ENCODE assay signal across 12 cellular contexts in genomic region chr1:224223819-224224714, GRCh38. TPM values are rescaled to one million over a fixed set of nuclear protein-coding genes. Genes with fewer than 3 reads are reported as not detected.
DNase-seq lines count a peak whose midpoint lies in the region; ATAC-seq and TF ChIP-seq lines count a peak whose summit lies in the region.
"Had no signal": no experiment of that assay in that cellular context is flagged by ENCODE, and none has a peak within 500 bp of the region (broad histone marks: within the 10 kb centered on the region; RNA-seq: fewer than 3 reads in every experiment).

No MANE protein-coding gene starts in this region.

- peaks cover 0 to 19% (median 7%) of the 10 kb centered on the region in 3 donors for H3K4me1 ChIP-seq in gastroesophageal sphincter
- H3K4me1 ChIP-seq: BLaER1 had no signal

- peaks cover 0 to 7% of the 10 kb centered on the region in 2 donors for H3K36me3 Mint-ChIP-seq in activated T-cell treated with anti-CD3 and anti-CD28 coated beads, Interleukin-2, amount 50 U/mL, for 72 hours (ENCODE audit: insufficient read depth in 2 of 2)

- no peak for TF ChIP-seq EP300 in gastroesophageal sphincter (IDR thresholded peaks at IDR 0.05)

- no peak for ATAC-seq in activated T-cell treated with anti-CD3 and anti-CD28 coated beads, Interleukin-2, amount 50 U/mL, for 72 hours (replicated peaks in 1 of 2)
- peak; percentile 66 for ATAC-seq in gastroesophageal sphincter
- no peak for ATAC-seq in HG03442 (IDR thresholded peaks at IDR 0.05; ENCODE audit: unreplicated experiment)
- ATAC-seq in HG03354 (IDR thresholded peaks at IDR 0.05; ENCODE audit: poor library complexity, severe bottlenecking, unreplicated experiment): no peak

- WGBS in gastroesophageal sphincter (ENCODE audit: low coverage in 1 of 2), 2 donors: 39 to 45% methylated on average over 12 of the region's 12 CpGs

- TF ChIP-seq POLR2A in gastroesophageal sphincter (IDR thresholded peaks at IDR 0.05): no peak

- H3K27ac Mint-ChIP-seq in activated T-cell treated with anti-CD3 and anti-CD28 coated beads, Interleukin-2, amount 50 U/mL, for 72 hours: peak overlapping the region; percentile 16
- H3K27ac Mint-ChIP-seq: activated naive CD8-positive, alpha-beta T cell treated with anti-CD3 and anti-CD28 coated beads, Interleukin-2, amount 10 ng/mL, durations not matched to agents 7 days and 5 days had no signal

- no peak for DNase-seq in activated T-cell treated with anti-CD3 and anti-CD28 coated beads, Interleukin-2, amount 50 U/mL, for 72 hours
- DNase-seq in activated T-cell treated with anti-CD3 and anti-CD28 coated beads, Interleukin-2, amount 50 U/mL, for 48 hours: no peak
- DNase-seq in stromal cell of bone marrow (ENCODE audit: low read depth) (peak; percentile 50), NCI-H187 (lab: John Stamatoyannopoulos, UW) (no peak)
- DNase-seq: activated naive CD8-positive, alpha-beta T cell treated with anti-CD3 and anti-CD28 coated beads, Interleukin-2, amount 10 ng/mL, durations not matched to agents 7 days and 5 days; NCI-H2107; stimulated activated CD4-positive, alpha-beta T cell treated with anti-CD3 and anti-CD28 coated beads, Interleukin-2, amount 100 ng/mL, for 48 hours had no signal

- H3K27ac ChIP-seq in gastroesophageal sphincter: peak overlapping the region; percentile 57 to 74 (median 70)
- H3K27ac ChIP-seq: BLaER1 had no signal

- no peaks in the 10 kb centered on the region for H3K27me3 ChIP-seq in gastroesophageal sphincter
- H3K27me3 ChIP-seq: BLaER1 had no signal

- H3K27me3 Mint-ChIP-seq in activated T-cell treated with anti-CD3 and anti-CD28 coated beads, Interleukin-2, amount 50 U/mL, for 72 hours (ENCODE audit: low read depth): no peaks in the 10 kb centered on the region

- TF ChIP-seq CTCF in WI38 (IDR thresholded peaks at IDR 0.05; ENCODE audit: low read depth, low read length) (no peak), gastroesophageal sphincter (IDR thresholded peaks at IDR 0.05) (no peak)

- no peaks in the 10 kb centered on the region for H3K9me3 ChIP-seq in gastroesophageal sphincter
- H3K9me3 ChIP-seq: BLaER1 had no signal

- H3K36me3 ChIP-seq in gastroesophageal sphincter: peaks cover 0 to 28% of the 10 kb centered on the region in 2 donors

- no peak overlapping the region for H3K4me3 Mint-ChIP-seq in activated T-cell treated with anti-CD3 and anti-CD28 coated beads, Interleukin-2, amount 50 U/mL, for 72 hours
- H3K4me3 Mint-ChIP-seq: activated naive CD8-positive, alpha-beta T cell treated with anti-CD3 and anti-CD28 coated beads, Interleukin-2, amount 10 ng/mL, durations not matched to agents 7 days and 5 days had no signal

- H3K4me3 ChIP-seq in WI38 (ENCODE audit: low read depth, low read length): 0 out of 2 replicates have a peak overlapping the region, but pooled peaks have one; percentile 12
- H3K4me3 ChIP-seq in gastroesophageal sphincter: peak overlapping the region in 1 of 2 donors; percentile 4
- H3K4me3 ChIP-seq: BLaER1 had no signal

- H3K9me3 Mint-ChIP-seq in activated T-cell treated with anti-CD3 and anti-CD28 coated beads, Interleukin-2, amount 50 U/mL, for 72 hours: no peaks in the 10 kb centered on the region
- H3K9me3 Mint-ChIP-seq: activated naive CD8-positive, alpha-beta T cell treated with anti-CD3 and anti-CD28 coated beads, Interleukin-2, amount 10 ng/mL, durations not matched to agents 7 days and 5 days had no signal

- H3K4me1 Mint-ChIP-seq in activated T-cell treated with anti-CD3 and anti-CD28 coated beads, Interleukin-2, amount 50 U/mL, for 72 hours (ENCODE audit: low read depth): no peaks in the 10 kb centered on the region
- H3K4me1 Mint-ChIP-seq: activated naive CD8-positive, alpha-beta T cell treated with anti-CD3 and anti-CD28 coated beads, Interleukin-2, amount 10 ng/mL, durations not matched to agents 7 days and 5 days had no signal

RNA-seq across cellular contexts. Expression of gene DEGS1, which starts 41.0 kb away (rescaled TPM):
- 10 to 100 TPM; 26.0 to 43.1 TPM for total RNA-seq in activated T-cell treated with anti-CD3 and anti-CD28 coated beads, Interleukin-2, amount 50 U/mL, for 72 hours
- 100 to 1,000 TPM; 118 to 150 (median 138) TPM for total RNA-seq in gastroesophageal sphincter
